Comparison of ENCODE assay signal across 8 cellular contexts in genomic region chr15:73053398-73053723, GRCh38. TPM values are rescaled to one million over a fixed set of nuclear protein-coding genes. Genes with fewer than 3 reads are reported as not detected.
DNase-seq lines count a peak whose midpoint lies in the region; ATAC-seq and TF ChIP-seq lines count a peak whose summit lies in the region.

No MANE protein-coding gene starts in this region.

- no peak for TF ChIP-seq EP300 in suprapubic skin (IDR thresholded peaks at IDR 0.05)

- no peak overlapping the region for H3K27ac Mint-ChIP-seq in T-helper 1 cell treated with Interleukin-12 subunit alpha and Interleukin-12 subunit beta and Interleukin-4 antibody, amounts not matched to agents 30 μg/mL and 1 μg/mL, for 36 hours
- no peak overlapping the region for H3K27ac Mint-ChIP-seq in activated naive CD8-positive, alpha-beta T cell treated with anti-CD3 and anti-CD28 coated beads, Interleukin-2, amount 50 U/mL, for 24 hours

- ATAC-seq in activated naive CD8-positive, alpha-beta T cell treated with anti-CD3 and anti-CD28 coated beads, Interleukin-2, amount 50 U/mL, for 24 hours = no peak
- no peak for ATAC-seq in GM21576 (IDR thresholded peaks at IDR 0.05; ENCODE audit: unreplicated experiment)

- H3K27me3 Mint-ChIP-seq in T-helper 1 cell treated with Interleukin-12 subunit alpha and Interleukin-12 subunit beta and Interleukin-4 antibody, amounts not matched to agents 30 μg/mL and 1 μg/mL, for 36 hours (ENCODE audit: low read depth) = peaks cover 38% of the 10 kb centered on the region
- peaks cover 22% of the 10 kb centered on the region for H3K27me3 Mint-ChIP-seq in activated naive CD8-positive, alpha-beta T cell treated with anti-CD3 and anti-CD28 coated beads, Interleukin-2, amount 50 U/mL, for 24 hours

- H3K27me3 ChIP-seq in layer of hippocampus (ENCODE audit: control insufficient read depth, insufficient read depth, low read length) = no peaks in the 10 kb centered on the region
- peaks cover 4% of the 10 kb centered on the region for H3K27me3 ChIP-seq in suprapubic skin

- WGBS in suprapubic skin = 3% methylated on average over 8 of the region's 8 CpGs

- peak overlapping the region; percentile 91 for H3K27ac ChIP-seq in layer of hippocampus (ENCODE audit: low read depth, low read length)
- peak overlapping the region; percentile 94 for H3K27ac ChIP-seq in suprapubic skin

- no peaks in the 10 kb centered on the region for H3K36me3 ChIP-seq in suprapubic skin

- DNase-seq in T-helper 1 cell (no peak), suprapubic skin (ENCODE audit: low spot score in 2 of 2) (no peak), MV-4-11 (lab: John Stamatoyannopoulos, UW) (no peak), Kasumi-1 (lab: John Stamatoyannopoulos, UW) (no peak)
- no peak for DNase-seq in activated naive CD8-positive, alpha-beta T cell treated with anti-CD3 and anti-CD28 coated beads, Interleukin-2, amount 50 U/mL, for 24 hours

- peaks cover 28% of the 10 kb centered on the region for H3K4me1 ChIP-seq in suprapubic skin

- peak overlapping the region; percentile 96 for H3K4me3 ChIP-seq in suprapubic skin

- H3K36me3 Mint-ChIP-seq in T-helper 1 cell treated with Interleukin-12 subunit alpha and Interleukin-12 subunit beta and Interleukin-4 antibody, amounts not matched to agents 30 μg/mL and 1 μg/mL, for 36 hours (ENCODE audit: low read depth) = no peaks in the 10 kb centered on the region
- no peaks in the 10 kb centered on the region for H3K36me3 Mint-ChIP-seq in activated naive CD8-positive, alpha-beta T cell treated with anti-CD3 and anti-CD28 coated beads, Interleukin-2, amount 50 U/mL, for 24 hours (ENCODE audit: low read depth)

- no peak for TF ChIP-seq CTCF in suprapubic skin (IDR thresholded peaks at IDR 0.05)

- no peaks in the 10 kb centered on the region for H3K9me3 Mint-ChIP-seq in T-helper 1 cell treated with Interleukin-12 subunit alpha and Interleukin-12 subunit beta and Interleukin-4 antibody, amounts not matched to agents 30 μg/mL and 1 μg/mL, for 36 hours
- H3K9me3 Mint-ChIP-seq in activated naive CD8-positive, alpha-beta T cell treated with anti-CD3 and anti-CD28 coated beads, Interleukin-2, amount 50 U/mL, for 24 hours = no peaks in the 10 kb centered on the region

- no peak for TF ChIP-seq POLR2A in suprapubic skin (IDR thresholded peaks at IDR 0.05)

- no peaks in the 10 kb centered on the region for H3K9me3 ChIP-seq in suprapubic skin

- H3K4me1 Mint-ChIP-seq in T-helper 1 cell treated with Interleukin-12 subunit alpha and Interleukin-12 subunit beta and Interleukin-4 antibody, amounts not matched to agents 30 μg/mL and 1 μg/mL, for 36 hours (ENCODE audit: low read depth) = peaks cover 9% of the 10 kb centered on the region
- peaks cover 11% of the 10 kb centered on the region for H3K4me1 Mint-ChIP-seq in activated naive CD8-positive, alpha-beta T cell treated with anti-CD3 and anti-CD28 coated beads, Interleukin-2, amount 50 U/mL, for 24 hours

- peak overlapping the region; percentile 79 for H3K4me3 Mint-ChIP-seq in T-helper 1 cell treated with Interleukin-12 subunit alpha and Interleukin-12 subunit beta and Interleukin-4 antibody, amounts not matched to agents 30 μg/mL and 1 μg/mL, for 36 hours
- peak overlapping the region; percentile 80 for H3K4me3 Mint-ChIP-seq in activated naive CD8-positive, alpha-beta T cell treated with anti-CD3 and anti-CD28 coated beads, Interleukin-2, amount 50 U/mL, for 24 hours

RNA-seq across cellular contexts. Expression of gene NEO1, which starts 1.1 kb away (rescaled TPM):
- 100 to 1,000 TPM in 3 of 4 donors, 10 to 100 TPM in 1; 74.0 to 117 (median 107) TPM for total RNA-seq in suprapubic skin
